ENCODE assay signal across 10 cellular contexts in the genomic region with DNA sequence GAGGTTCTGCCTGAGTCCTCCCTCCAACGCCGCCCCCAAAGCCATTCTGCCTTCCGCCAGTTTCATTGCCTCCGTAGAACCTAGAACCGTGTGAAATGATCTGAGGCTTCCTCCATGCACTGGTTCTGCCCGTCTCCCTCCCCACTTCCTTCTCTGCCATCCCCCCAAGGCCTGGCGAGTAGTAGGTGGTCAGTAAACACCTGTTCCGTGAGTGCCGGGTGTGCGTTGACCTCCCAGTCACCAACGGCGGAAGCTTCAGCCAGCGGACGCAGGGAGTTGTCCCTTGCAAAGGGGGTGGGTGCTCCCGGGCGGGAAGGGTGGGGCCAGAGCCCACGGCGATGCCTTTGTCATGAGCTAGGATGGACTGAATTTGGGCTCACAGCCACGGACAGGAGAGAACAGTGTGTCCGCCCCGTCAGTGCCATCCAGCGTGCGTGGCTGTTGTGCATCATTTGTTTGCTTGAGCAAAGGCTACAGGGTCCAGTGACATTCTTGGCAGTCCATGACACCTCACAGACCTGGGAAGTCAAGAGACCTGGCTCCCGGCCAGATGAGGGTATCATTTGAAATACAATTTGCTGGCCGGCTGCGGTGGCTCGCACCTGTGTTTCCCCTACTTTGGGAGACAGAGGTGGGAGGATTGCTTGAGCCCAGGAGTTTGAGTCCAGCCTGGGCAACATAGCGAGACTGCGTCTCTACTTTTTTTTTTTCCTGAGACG. TPM values are rescaled to one million over a fixed set of nuclear protein-coding genes. Genes with fewer than 3 reads are reported as not detected.
DNase-seq lines count a peak whose midpoint lies in the region; ATAC-seq, FAIRE-seq and TF ChIP-seq lines count a peak whose summit lies in the region.
"Had no signal": no experiment of that assay in that cellular context is flagged by ENCODE, and none has a peak within 500 bp of the region (broad histone marks: within the 10 kb centered on the region; RNA-seq: fewer than 3 reads in every experiment).

No MANE protein-coding gene starts in this region.

- no TSS peak for BruUV-seq in K562 (replicated peaks; lab: Mats Ljungman, UMichigan)

- no peak overlapping the region for H3K27ac Mint-ChIP-seq in GM23338
- peak overlapping the region; percentile 89 for H3K27ac Mint-ChIP-seq in stimulated activated effector memory CD8-positive, alpha-beta T cell treated with anti-CD3 and anti-CD28 coated beads, Interleukin-12 subunit alpha, Interleukin-12 subunit beta, amount 100 ng/mL, for 72 hours

- 81% methylated on average over 23 of the region's 30 CpGs for WGBS in K562 (ENCODE audit: insufficient coverage, low coverage, missing lambda C conversion rate)

- CTCF ChIA-PET in K562 (lab: Yijun Ruan, JAX; ENCODE audit: low intra/inter-chr PET ratio), result no interaction called here

- H3K4me3 Mint-ChIP-seq in GM23338, result no peak overlapping the region; the same call in 2 of the 3 replicates
- no peak overlapping the region for H3K4me3 Mint-ChIP-seq in stimulated activated effector memory CD8-positive, alpha-beta T cell treated with anti-CD3 and anti-CD28 coated beads, Interleukin-12 subunit alpha, Interleukin-12 subunit beta, amount 100 ng/mL, for 72 hours

- TF ChIP-seq CTCF in GM23338 (conservative IDR thresholded peaks at IDR 0.05; ENCODE audit: low read depth in 2 of 2), result no peak
- TF ChIP-seq CTCF in K562 (IDR thresholded peaks at IDR 0.05 in 2 of 3, conservative IDR thresholded peaks at IDR 0.05 in 1 of 3; ENCODE audit: insufficient read depth in 2 of 3, low read depth in 1 of 3, low read length in 3 of 3), result no peak
- TF ChIP-seq CTCF in GM10266 (IDR thresholded peaks at IDR 0.05; ENCODE audit: control insufficient read depth, insufficient read depth, low read depth, missing control alignments), result no peak

- no peak for TF ChIP-seq EP300 in K562 (IDR thresholded peaks at IDR 0.05; ENCODE audit: low read length)

- intact Hi-C loops in K562 (cut with micrococcal nuclease), result no loop called here

- H3K9me1 ChIP-seq in K562 (ENCODE audit: control insufficient read depth, insufficient read depth, low read length), result no peaks in the 10 kb centered on the region

- H3K4me2 ChIP-seq in GM23338, result no peak overlapping the region
- no peak overlapping the region for H3K4me2 ChIP-seq in K562 (ENCODE audit: insufficient read depth, low read length)

- ATAC-seq in GM23338 (no peak; the same call in 2 of the 3 replicates), K562 (no peak)
- no peak for ATAC-seq in stimulated activated effector memory CD8-positive, alpha-beta T cell treated with anti-CD3 and anti-CD28 coated beads, Interleukin-12 subunit alpha, Interleukin-12 subunit beta, amount 100 ng/mL, for 72 hours

- H3K4me3 ChIP-seq in GM23338, result no peak overlapping the region
- H3K4me3 ChIP-seq in K562, result no peak overlapping the region
- no peak overlapping the region for H3K4me3 ChIP-seq in effector memory CD4-positive, alpha-beta T cell (ENCODE audit: insufficient read depth, low read depth, low read length, poor library complexity, severe bottlenecking)

- H2AFZ ChIP-seq in GM23338, result peak overlapping the region; percentile 93
- H2AFZ ChIP-seq in K562 (ENCODE audit: low read depth, low read length), result no peak overlapping the region

- H3K36me3 ChIP-seq in GM23338 (ENCODE audit: insufficient read depth), result no peaks in the 10 kb centered on the region
- H3K36me3 ChIP-seq in K562 (ENCODE audit: control insufficient read depth, insufficient read depth, low read length), result peaks cover 78% of the 10 kb centered on the region; the same call in 2 of the 3 replicates
- peaks cover 3% of the 10 kb centered on the region for H3K36me3 ChIP-seq in effector memory CD4-positive, alpha-beta T cell (ENCODE audit: control insufficient read depth, insufficient read depth, low read length)

- peaks cover 3% of the 10 kb centered on the region; the same call in 2 of the 3 replicates for H3K4me1 Mint-ChIP-seq in GM23338
- H3K4me1 Mint-ChIP-seq in stimulated activated effector memory CD8-positive, alpha-beta T cell treated with anti-CD3 and anti-CD28 coated beads, Interleukin-12 subunit alpha, Interleukin-12 subunit beta, amount 100 ng/mL, for 72 hours, result peaks cover 4% of the 10 kb centered on the region

- H3K27me3 Mint-ChIP-seq in GM23338 (ENCODE audit: insufficient read depth, low read depth, poor library complexity), result peaks cover 15% of the 10 kb centered on the region

- in situ Hi-C loops in K562 (cut with MboI), result no loop called here

- H3K79me2 ChIP-seq in GM23338 (replicated peaks; ENCODE audit: insufficient read depth) (no peaks in the 10 kb centered on the region), K562 (ENCODE audit: control insufficient read depth, insufficient read depth, low read length) (peaks cover 80% of the 10 kb centered on the region)

- H3K27ac ChIP-seq in GM23338 (ENCODE audit: low read depth) (no peak overlapping the region), K562 (ENCODE audit: extremely low read depth, low read depth, low read length) (no peak overlapping the region), layer of hippocampus (ENCODE audit: low read depth, low read length) (peak overlapping the region; percentile 35)
- H3K27ac ChIP-seq in effector memory CD4-positive, alpha-beta T cell (ENCODE audit: insufficient read depth, low read length, poor library complexity, severe bottlenecking), result no peak overlapping the region

- DNase-seq in GM23338 (ENCODE audit: low spot score) (no peak), K562 (ENCODE audit: extremely low read depth in 1 of 4, low spot score in 3 of 4) (no peak), OCI-M1 (lab: John Stamatoyannopoulos, UW) (no peak), NCI-H2107 treated with DMSO at 0.1 percent for 48 hours (lab: John Stamatoyannopoulos, UW; ENCODE audit: unreplicated experiment) (no peak), GM10266 (ENCODE audit: extremely low spot score) (no peak)
- no peak for DNase-seq in stimulated activated effector memory CD8-positive, alpha-beta T cell treated with anti-CD3 and anti-CD28 coated beads, Interleukin-12 subunit alpha, Interleukin-12 subunit beta, amount 100 ng/mL, for 72 hours (ENCODE audit: low spot score in 2 of 2)
- no peak for DNase-seq in effector memory CD4-positive, alpha-beta T cell
- DNase-seq: stimulated activated naive CD4-positive, alpha-beta T cell had no signal

- FAIRE-seq in K562 (lab: Jason Lieb, UNC), result no peak
- FAIRE-seq: GM12891 had no signal

- H3K9ac ChIP-seq in K562 (ENCODE audit: insufficient read depth in 1 of 2, low read depth in 2 of 2, low read length in 2 of 2), result peak overlapping the region in 1 of 2 experiments; percentile 64; a peak in 1 of 4 replicates

- POLR2A ChIA-PET in K562 (lab: Yijun Ruan, JAX), result interaction anchor here (0.6 to 1.4 kb wide), 3 partner anchors 13 to 623 kb away, joined by 3 read pairs; no protein-coding TSS in a partner anchor

- H3F3A ChIP-seq in GM23338 (replicated peaks; ENCODE audit: low read depth), result no peaks in the 10 kb centered on the region

- no peak for TF ChIP-seq RAD21 in K562 (CRISPR knock-in tag; conservative IDR thresholded peaks at IDR 0.05 in 1 of 2, IDR thresholded peaks at IDR 0.05 in 1 of 2)

- no peaks in the 10 kb centered on the region for H3K36me3 Mint-ChIP-seq in GM23338 (ENCODE audit: low read depth)
- peaks cover 15% of the 10 kb centered on the region for H3K36me3 Mint-ChIP-seq in stimulated activated effector memory CD8-positive, alpha-beta T cell treated with anti-CD3 and anti-CD28 coated beads, Interleukin-12 subunit alpha, Interleukin-12 subunit beta, amount 100 ng/mL, for 72 hours

- no peaks in the 10 kb centered on the region for H3K9me3 ChIP-seq in K562 (replicated peaks; ENCODE audit: control insufficient read depth, insufficient read depth, low read depth, low read length)
- H3K9me3 ChIP-seq in effector memory CD4-positive, alpha-beta T cell (ENCODE audit: control insufficient read depth, low read length), result no peaks in the 10 kb centered on the region

- no peaks in the 10 kb centered on the region for H3K9me3 Mint-ChIP-seq in GM23338
- H3K9me3 Mint-ChIP-seq in stimulated activated effector memory CD8-positive, alpha-beta T cell treated with anti-CD3 and anti-CD28 coated beads, Interleukin-12 subunit alpha, Interleukin-12 subunit beta, amount 100 ng/mL, for 72 hours, result no peaks in the 10 kb centered on the region

- H3K4me1 ChIP-seq in GM23338 (ENCODE audit: insufficient read depth) (no peaks in the 10 kb centered on the region), K562 (replicated peaks in 1 of 2; ENCODE audit: control insufficient read depth in 2 of 2, insufficient read depth in 2 of 2, low read length in 2 of 2) (peaks cover 0 to 13% of the 10 kb centered on the region in 2 experiments; a peak in 2 of 5 replicates)
- H3K4me1 ChIP-seq in effector memory CD4-positive, alpha-beta T cell (ENCODE audit: control insufficient read depth, insufficient read depth, low read length, poor library complexity, severe bottlenecking), result no peaks in the 10 kb centered on the region

- no peaks in the 10 kb centered on the region for H3K9me2 ChIP-seq in GM23338 (ENCODE audit: insufficient read depth)

- no peaks in the 10 kb centered on the region for H4K20me1 ChIP-seq in GM23338 (replicated peaks; ENCODE audit: insufficient read depth)
- H4K20me1 ChIP-seq in K562 (replicated peaks; ENCODE audit: control insufficient read depth, insufficient read depth, low read length), result peaks cover 38% of the 10 kb centered on the region

- H3K27me3 ChIP-seq in GM23338 (ENCODE audit: insufficient read depth) (no peaks in the 10 kb centered on the region), K562 (ENCODE audit: control insufficient read depth in 2 of 2, insufficient read depth in 2 of 2, low read length in 2 of 2) (no peaks in the 10 kb centered on the region), layer of hippocampus (ENCODE audit: control insufficient read depth, insufficient read depth, low read length) (no peaks in the 10 kb centered on the region)
- no peaks in the 10 kb centered on the region for H3K27me3 ChIP-seq in effector memory CD4-positive, alpha-beta T cell (replicated peaks; ENCODE audit: control insufficient read depth, insufficient read depth, low read length, poor library complexity, severe bottlenecking)

- TF ChIP-seq POLR2A in K562 (conservative IDR thresholded peaks at IDR 0.05), result no peak

RNA-seq across cellular contexts. Expression of gene NFIC, which starts 43.1 kb away (rescaled TPM):
- 0.58 and 1.3 TPM in 2 replicates for total RNA-seq in GM23338 (2014; rRNA removed; shearing (Covaris generic))
- polyA plus RNA-seq in GM23338 (2016; fragmentation: Nextera tagmentation; extraction: Ambion mirVana), result 5.3 and 8.2 TPM in 2 replicates
- 66.4 and 156 TPM in 2 replicates for total RNA-seq in K562 (2011; cell fraction: chromatin; rRNA removed; ENCODE audit: low replicate concordance)
- total RNA-seq in K562 (2011; cell fraction: nucleolus; rRNA removed), result 56.2 and 56.5 TPM in 2 replicates
- total RNA-seq in K562 (2011; cell fraction: nucleoplasm; rRNA removed), result 46.9 and 54.0 TPM in 2 replicates
- 14.1 and 15.7 TPM in 2 replicates for total RNA-seq in K562 (2014; rRNA removed)
- 3.0 and 3.7 TPM in 2 replicates for total RNA-seq in K562 (2014; rRNA removed; fragmentation: Illumina TruSeq; extraction: Trizol)
- 6.9 and 8.4 TPM in 2 replicates for total RNA-seq in K562 (2015; rRNA removed; fragmentation: Illumina TruSeq; extraction: Trizol)
- 57.3 and 62.1 TPM in 2 replicates for total RNA-seq in K562 (2021)
- 2.0 and 2.9 TPM in 2 replicates for polyA plus RNA-seq in K562 (2011; rRNA removed)
- polyA plus RNA-seq in K562 (2011; cell fraction: cytosol; rRNA removed), result 1.8 and 2.6 TPM in 2 replicates
- polyA plus RNA-seq in K562 (2011; cell fraction: nucleus; rRNA removed), result 13.2 and 19.2 TPM in 2 replicates
- polyA plus RNA-seq in K562 (2012), result 20.3 and 20.4 TPM in 2 replicates
- polyA plus RNA-seq in K562 (2014; fragmentation: Illumina TruSeq; extraction: Trizol), result 17.2 and 26.2 TPM in 2 replicates
- polyA plus RNA-seq in K562 (2014; fragmentation: Nextera tagmentation; extraction: Ambion mirVana), result under 1 TPM; 0.71 to 0.99 TPM
- polyA plus RNA-seq in K562 (2014; rRNA removed), result 14.1 and 15.9 TPM in 2 replicates
- polyA minus RNA-seq in K562 (2011; rRNA and poly(A)+ RNA removed), result 4.0 and 4.7 TPM in 2 replicates
- polyA minus RNA-seq in K562 (2011; cell fraction: cytosol; rRNA and poly(A)+ RNA removed), result 14.5 and 19.9 TPM in 2 replicates
- 16.6 and 19.5 TPM in 2 replicates for polyA minus RNA-seq in K562 (2011; cell fraction: nucleus; rRNA and poly(A)+ RNA removed)
